ENCODE assay signal across 8 cellular contexts in the genomic region with DNA sequence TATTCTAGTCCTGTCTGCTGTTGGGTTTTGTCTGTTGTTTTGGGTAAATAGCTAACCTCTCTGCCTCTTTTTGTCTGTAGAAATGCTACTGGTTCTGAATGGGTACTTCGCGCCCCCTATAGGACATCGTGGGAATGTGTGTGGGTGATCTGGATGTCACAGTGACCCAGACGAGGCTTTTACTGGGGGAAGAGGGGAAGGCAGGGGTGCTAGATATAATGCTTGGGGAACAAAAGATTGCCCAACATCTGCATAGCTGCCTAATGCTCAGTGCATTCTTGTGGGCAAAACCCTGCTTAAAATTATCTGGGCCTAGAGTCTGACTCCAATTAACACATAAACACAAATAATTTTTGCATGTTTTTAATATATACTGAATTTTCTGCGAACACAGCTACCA. TPM values are rescaled to one million over a fixed set of nuclear protein-coding genes. Genes with fewer than 3 reads are reported as not detected.
DNase-seq lines count a peak whose midpoint lies in the region; ATAC-seq and TF ChIP-seq lines count a peak whose summit lies in the region.

No MANE protein-coding gene starts in this region.

- H3K4me3 ChIP-seq in HAP-1 (no peak overlapping the region), adrenal gland (no peak overlapping the region)

- in situ Hi-C loops in HAP-1 (cut with MboI; ENCODE audit: low sequenced_read_pairs): no loop called here

- TF ChIP-seq POLR2A in adrenal gland (IDR thresholded peaks at IDR 0.05): no peak

- intact Hi-C loops in adrenal gland (cut with DNase I): no loop called here

- peak; percentile 54 for DNase-seq in DMS53 treated with DMSO at 0.1 percent for 48 hours (lab: John Stamatoyannopoulos, UW; ENCODE audit: unreplicated experiment)
- peak; percentile 25 to 79 for DNase-seq in HAP-1 (ENCODE audit: low spot score in 2 of 2)
- DNase-seq in NCI-H1105 treated with DMSO at 0.1 percent for 48 hours (lab: John Stamatoyannopoulos, UW): peak; percentile 69
- peak; percentile 35 to 63 (median 62) for DNase-seq in T-helper 1 cell
- peak; percentile 64 to 89 (median 78) for DNase-seq in adrenal gland
- DNase-seq in iPS DF 4.7 (ENCODE audit: extremely low read depth, low spot score): peak; percentile 56
- DNase-seq in stimulated activated CD4-positive, alpha-beta T cell treated with anti-CD3 and anti-CD28 coated beads, Interleukin-15, amount 100 ng/mL, for 24 hours: peak; percentile 80

- H3K27me3 ChIP-seq in HAP-1 (ENCODE audit: low read depth) (no peaks in the 10 kb centered on the region), adrenal gland (no peaks in the 10 kb centered on the region)

- TF ChIP-seq CTCF in adrenal gland (IDR thresholded peaks at IDR 0.05): peak; percentile 70 to 84 (median 80)

- no peak overlapping the region for H3K27ac ChIP-seq in adrenal gland

- WGBS in adrenal gland, 4 donors: 19 to 21% (median 20%) methylated on average over 5 of the region's 5 CpGs

- H3K9me3 ChIP-seq in HAP-1 (no peaks in the 10 kb centered on the region), adrenal gland (replicated peaks in 1 of 3) (no peaks in the 10 kb centered on the region)

- H3K36me3 ChIP-seq in HAP-1 (replicated peaks): no peaks in the 10 kb centered on the region
- H3K36me3 ChIP-seq in adrenal gland (replicated peaks in 1 of 2): no peaks in the 10 kb centered on the region

- H3K4me1 ChIP-seq in HAP-1 (peaks cover 3% of the 10 kb centered on the region), adrenal gland (replicated peaks in 1 of 2) (peaks cover 29 to 50% of the 10 kb centered on the region in 2 donors)

- ATAC-seq in GM18873 (IDR thresholded peaks at IDR 0.05; ENCODE audit: low FRiP score, unreplicated experiment): no peak

RNA-seq across cellular contexts. Expression of gene BMAL1, which starts 57.7 kb away (rescaled TPM):
- total RNA-seq in adrenal gland: 10 to 100 TPM; 17.2 to 80.3 (median 36.9) TPM
- 10 to 100 TPM; 13.9 to 66.5 (median 27.8) TPM for polyA plus RNA-seq in adrenal gland
